Comparison of ENCODE assay signal across 9 cellular contexts in genomic region chr2:101330253-101330921, GRCh38. TPM values are rescaled to one million over a fixed set of nuclear protein-coding genes. Genes with fewer than 3 reads are reported as not detected.
DNase-seq lines count a peak whose midpoint lies in the region; ATAC-seq and TF ChIP-seq lines count a peak whose summit lies in the region.
"Had no signal": no experiment of that assay in that cellular context is flagged by ENCODE, and none has a peak within 500 bp of the region (broad histone marks: within the 10 kb centered on the region; RNA-seq: fewer than 3 reads in every experiment).

No MANE protein-coding gene starts in this region.

- H3K9me3 Mint-ChIP-seq in activated naive CD8-positive, alpha-beta T cell treated with anti-CD3 and anti-CD28 coated beads for 36 hours = no peaks in the 10 kb centered on the region
- H3K9me3 Mint-ChIP-seq in immature natural killer cell = no peaks in the 10 kb centered on the region

- no peaks in the 10 kb centered on the region for H3K27me3 ChIP-seq in Loucy (ENCODE audit: insufficient read depth, low read length, poor library complexity, severe bottlenecking)

- H3K4me3 ChIP-seq in Loucy (ENCODE audit: low read length, poor library complexity, severe bottlenecking) = peak overlapping the region; percentile 63

- peak overlapping the region; percentile 3 for H3K4me3 Mint-ChIP-seq in activated naive CD8-positive, alpha-beta T cell treated with anti-CD3 and anti-CD28 coated beads for 36 hours
- H3K4me3 Mint-ChIP-seq in immature natural killer cell = peak overlapping the region in 4 of 5 donors; percentile 28 to 58 (median 53)

- ATAC-seq in HG02610 (IDR thresholded peaks at IDR 0.05; ENCODE audit: unreplicated experiment) (no peak), HG03571 (IDR thresholded peaks at IDR 0.05; ENCODE audit: unreplicated experiment) (no peak)

- H3K9me3 ChIP-seq in Loucy (ENCODE audit: insufficient read depth, low read depth, low read length) = peaks cover 9% of the 10 kb centered on the region; the same call in 1 of the 2 replicates

- peaks cover 46% of the 10 kb centered on the region for H3K4me1 ChIP-seq in Loucy (ENCODE audit: insufficient read depth, low read length, poor library complexity, severe bottlenecking)

- H3K79me2 ChIP-seq in Loucy (ENCODE audit: insufficient read depth, low read length) = no peaks in the 10 kb centered on the region
- H3K79me2 ChIP-seq: parathyroid adenoma had no signal

- H3F3A ChIP-seq in Loucy (ENCODE audit: low read depth) = peaks cover 26% of the 10 kb centered on the region

- H4K20me1 ChIP-seq in Loucy (ENCODE audit: insufficient read depth, low read length, poor library complexity, severe bottlenecking) = no peaks in the 10 kb centered on the region

- H3K4me1 Mint-ChIP-seq in activated naive CD8-positive, alpha-beta T cell treated with anti-CD3 and anti-CD28 coated beads for 36 hours = peaks cover 36% of the 10 kb centered on the region
- H3K4me1 Mint-ChIP-seq in immature natural killer cell = peaks cover 0 to 4% of the 10 kb centered on the region in 2 donors

- no peaks in the 10 kb centered on the region for H3K36me3 Mint-ChIP-seq in activated naive CD8-positive, alpha-beta T cell treated with anti-CD3 and anti-CD28 coated beads for 36 hours
- H3K36me3 Mint-ChIP-seq in immature natural killer cell = no peaks in the 10 kb centered on the region

- H2AFZ ChIP-seq in Loucy (ENCODE audit: low read length) = peak overlapping the region; percentile 9
- H2AFZ ChIP-seq: parathyroid adenoma had no signal

- no peak for TF ChIP-seq CTCF in Loucy (conservative IDR thresholded peaks at IDR 0.05; ENCODE audit: low read length)

- peak; percentile 44 for DNase-seq in activated naive CD8-positive, alpha-beta T cell treated with anti-CD3 and anti-CD28 coated beads for 36 hours
- DNase-seq in immature natural killer cell = no peak
- DNase-seq in stimulated activated CD4-positive, alpha-beta T cell treated with anti-CD3 and anti-CD28 coated beads, Interleukin-4, amount 100 ng/mL, for 1 hour = peak; percentile 57
- DNase-seq in SKM-1 treated with dmso at 0.1 percent for 144 hours (lab: John Stamatoyannopoulos, UW; ENCODE audit: unreplicated experiment) = no peak
- no peak for DNase-seq in A172 (ENCODE audit: low spot score)

- peak overlapping the region; percentile 86 for H3K4me2 ChIP-seq in Loucy (ENCODE audit: low read depth, low read length, poor library complexity, severe bottlenecking)

- H3K36me3 ChIP-seq in Loucy (ENCODE audit: insufficient read depth, low read length) = no peaks in the 10 kb centered on the region

- H3K9me2 ChIP-seq in Loucy (replicated peaks; ENCODE audit: low read depth, low read length) = no peaks in the 10 kb centered on the region

- H3K27ac Mint-ChIP-seq in activated naive CD8-positive, alpha-beta T cell treated with anti-CD3 and anti-CD28 coated beads for 36 hours = peak overlapping the region; percentile 79
- peak overlapping the region in 1 of 6 donors; percentile 90 for H3K27ac Mint-ChIP-seq in immature natural killer cell

- peak overlapping the region; percentile 55 for H3K9ac ChIP-seq in Loucy (ENCODE audit: low read depth, low read length, poor library complexity, severe bottlenecking)
- H3K9ac ChIP-seq: parathyroid adenoma had no signal

- no peaks in the 10 kb centered on the region for H3K27me3 Mint-ChIP-seq in activated naive CD8-positive, alpha-beta T cell treated with anti-CD3 and anti-CD28 coated beads for 36 hours
- no peaks in the 10 kb centered on the region for H3K27me3 Mint-ChIP-seq in immature natural killer cell (ENCODE audit: low read depth in 3 of 3)

RNA-seq across cellular contexts. Expression of gene RNF149, which starts 21.9 kb away (rescaled TPM):
- 10 to 100 TPM; 38.7 to 39.4 TPM for total RNA-seq in activated naive CD8-positive, alpha-beta T cell treated with anti-CD3 and anti-CD28 coated beads for 36 hours
- 10 to 100 TPM; 45.5 to 79.9 (median 50.9) TPM for polyA plus RNA-seq in immature natural killer cell
- 21.7 and 21.9 TPM in 2 replicates for total RNA-seq in A172 (2014; rRNA removed; shearing (Covaris generic))

RNA-seq across cellular contexts. Expression of gene CREG2, which starts 56.9 kb away (rescaled TPM):
- total RNA-seq in activated naive CD8-positive, alpha-beta T cell treated with anti-CD3 and anti-CD28 coated beads for 36 hours = not detected
- polyA plus RNA-seq in immature natural killer cell = not detected
- 0.62 and 0.69 TPM in 2 replicates for total RNA-seq in A172 (2014; rRNA removed; shearing (Covaris generic))

Comparison
In these comparisons a context has a peak if more than half of its experiments do, and no peak if none do; other contexts are left out.
1. DNase-seq: peak in activated naive CD8-positive, alpha-beta T cell treated with anti-CD3 and anti-CD28 coated beads for 36 hours (single experiment) and stimulated activated CD4-positive, alpha-beta T cell treated with anti-CD3 and anti-CD28 coated beads, Interleukin-4, amount 100 ng/mL, for 1 hour (single experiment); none in immature natural killer cell (0 of 3), SKM-1 treated with dmso at 0.1 percent for 144 hours (single experiment) and A172 (single experiment).